Comparison of ENCODE assay signal across 1 cellular context in the genomic region with DNA sequence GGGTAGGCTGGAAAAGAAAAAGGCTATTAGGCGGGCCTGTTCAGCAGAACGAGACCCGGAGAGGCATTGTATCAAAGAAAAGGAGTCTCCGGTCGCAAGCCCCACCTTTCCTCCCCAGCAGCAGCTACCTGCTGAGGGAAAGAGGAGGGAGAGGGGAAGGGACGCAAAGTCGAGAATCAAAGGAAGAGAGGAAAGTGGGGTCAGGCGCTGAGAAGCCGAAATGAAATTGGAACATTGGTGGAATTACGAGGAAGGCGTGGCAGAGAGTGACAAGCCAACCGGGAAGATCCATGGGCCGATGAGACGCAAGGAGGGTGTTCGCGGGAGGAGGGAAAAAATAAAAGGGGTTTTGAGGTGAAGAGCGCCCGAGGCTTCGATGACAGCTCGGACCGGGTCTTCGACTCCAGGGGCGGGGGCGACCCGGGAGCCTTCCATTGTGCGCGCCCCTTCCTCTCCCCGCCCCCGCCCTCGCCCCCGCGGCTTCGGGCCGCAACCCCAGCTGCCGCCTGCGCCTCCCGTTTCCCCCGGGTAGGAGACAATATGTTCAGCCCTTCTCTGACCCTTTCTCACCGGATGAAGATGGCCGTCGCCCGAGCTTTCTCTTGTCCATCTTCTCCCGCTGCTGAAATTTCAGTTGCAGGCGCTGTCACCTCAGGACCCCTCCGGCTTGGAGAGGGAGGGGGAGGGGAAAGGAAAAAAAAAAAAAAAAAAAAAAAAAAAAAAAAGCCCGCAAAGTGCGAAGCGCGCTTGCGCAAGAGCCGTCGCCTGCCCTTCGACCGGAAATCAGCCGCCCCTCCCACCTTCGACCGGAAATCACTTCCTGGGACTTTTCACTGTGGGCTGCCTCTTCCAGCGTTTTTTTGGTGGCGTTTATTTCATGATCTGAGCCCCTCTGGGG.
TF ChIP-seq lines count a peak whose summit lies in the region.

SENP7 (minus strand) TSS at position 692 of the 898 bp plus-strand sequence; CDS start at position 610, 82 bp downstream.

TF ChIP-seq in HepG2, 621 proteins besides CTCF, POLR2A, EP300 and RAD21 (continued from another document and continues in another):
- TF ChIP-seq, protein P1, sequence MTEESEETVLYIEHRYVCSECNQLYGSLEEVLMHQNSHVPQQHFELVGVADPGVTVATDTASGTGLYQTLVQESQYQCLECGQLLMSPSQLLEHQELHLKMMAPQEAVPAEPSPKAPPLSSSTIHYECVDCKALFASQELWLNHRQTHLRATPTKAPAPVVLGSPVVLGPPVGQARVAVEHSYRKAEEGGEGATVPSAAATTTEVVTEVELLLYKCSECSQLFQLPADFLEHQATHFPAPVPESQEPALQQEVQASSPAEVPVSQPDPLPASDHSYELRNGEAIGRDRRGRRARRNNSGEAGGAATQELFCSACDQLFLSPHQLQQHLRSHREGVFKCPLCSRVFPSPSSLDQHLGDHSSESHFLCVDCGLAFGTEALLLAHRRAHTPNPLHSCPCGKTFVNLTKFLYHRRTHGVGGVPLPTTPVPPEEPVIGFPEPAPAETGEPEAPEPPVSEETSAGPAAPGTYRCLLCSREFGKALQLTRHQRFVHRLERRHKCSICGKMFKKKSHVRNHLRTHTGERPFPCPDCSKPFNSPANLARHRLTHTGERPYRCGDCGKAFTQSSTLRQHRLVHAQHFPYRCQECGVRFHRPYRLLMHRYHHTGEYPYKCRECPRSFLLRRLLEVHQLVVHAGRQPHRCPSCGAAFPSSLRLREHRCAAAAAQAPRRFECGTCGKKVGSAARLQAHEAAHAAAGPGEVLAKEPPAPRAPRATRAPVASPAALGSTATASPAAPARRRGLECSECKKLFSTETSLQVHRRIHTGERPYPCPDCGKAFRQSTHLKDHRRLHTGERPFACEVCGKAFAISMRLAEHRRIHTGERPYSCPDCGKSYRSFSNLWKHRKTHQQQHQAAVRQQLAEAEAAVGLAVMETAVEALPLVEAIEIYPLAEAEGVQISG (CRISPR knock-in tag; IDR thresholded peaks at IDR 0.05), result peak; percentile 78
- TF ChIP-seq CSRNP2 (CRISPR knock-in tag; conservative IDR thresholded peaks at IDR 0.05; ENCODE audit: low read depth), result no peak
- TF ChIP-seq HIC2 (CRISPR knock-in tag; IDR thresholded peaks at IDR 0.05; ENCODE audit: low read depth), result no peak
- no peak for TF ChIP-seq SAFB2 (CRISPR knock-in tag; IDR thresholded peaks at IDR 0.05; ENCODE audit: borderline replicate concordance, low read depth)
- TF ChIP-seq MBNL3 (CRISPR knock-in tag; conservative IDR thresholded peaks at IDR 0.05), result no peak
- no peak for TF ChIP-seq ZKSCAN8 (CRISPR knock-in tag; IDR thresholded peaks at IDR 0.05; ENCODE audit: borderline replicate concordance)
- no peak for TF ChIP-seq ZNF563 (CRISPR knock-in tag; IDR thresholded peaks at IDR 0.05)
- TF ChIP-seq SNAPC4 (CRISPR knock-in tag; IDR thresholded peaks at IDR 0.05), result 0 out of 2 replicates have a peak, but pooled peaks have one; percentile 24
- no peak for TF ChIP-seq ZNF713 (CRISPR knock-in tag; IDR thresholded peaks at IDR 0.05)
- no peak for TF ChIP-seq HNF4A (CRISPR knock-in tag; IDR thresholded peaks at IDR 0.05)
- TF ChIP-seq ZNF749 (CRISPR knock-in tag; IDR thresholded peaks at IDR 0.05; ENCODE audit: borderline replicate concordance), result no peak
- no peak for TF ChIP-seq NFYC (CRISPR knock-in tag; IDR thresholded peaks at IDR 0.05)
- TF ChIP-seq ZMAT3 (CRISPR knock-in tag; conservative IDR thresholded peaks at IDR 0.05), result no peak
- TF ChIP-seq, protein P2, sequence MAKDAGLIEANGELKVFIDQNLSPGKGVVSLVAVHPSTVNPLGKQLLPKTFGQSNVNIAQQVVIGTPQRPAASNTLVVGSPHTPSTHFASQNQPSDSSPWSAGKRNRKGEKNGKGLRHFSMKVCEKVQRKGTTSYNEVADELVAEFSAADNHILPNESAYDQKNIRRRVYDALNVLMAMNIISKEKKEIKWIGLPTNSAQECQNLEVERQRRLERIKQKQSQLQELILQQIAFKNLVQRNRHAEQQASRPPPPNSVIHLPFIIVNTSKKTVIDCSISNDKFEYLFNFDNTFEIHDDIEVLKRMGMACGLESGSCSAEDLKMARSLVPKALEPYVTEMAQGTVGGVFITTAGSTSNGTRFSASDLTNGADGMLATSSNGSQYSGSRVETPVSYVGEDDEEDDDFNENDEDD (CRISPR knock-in tag; IDR thresholded peaks at IDR 0.05; ENCODE audit: borderline replicate concordance), result 0 out of 2 replicates have a peak, but pooled peaks have one; percentile 25
- TF ChIP-seq ZNF781 (CRISPR knock-in tag; IDR thresholded peaks at IDR 0.05; ENCODE audit: borderline replicate concordance, not compliant biosample characterization), result peak; percentile 69
- no peak for TF ChIP-seq ZNF550 (CRISPR knock-in tag; IDR thresholded peaks at IDR 0.05; ENCODE audit: borderline replicate concordance)
- TF ChIP-seq CBX5 (CRISPR knock-in tag; IDR thresholded peaks at IDR 0.05; ENCODE audit: borderline replicate concordance), result 0 out of 2 replicates have a peak, but pooled peaks have one; percentile 18
- TF ChIP-seq ZNF143 (CRISPR knock-in tag; IDR thresholded peaks at IDR 0.05), result no peak
- TF ChIP-seq SSRP1 (CRISPR knock-in tag; IDR thresholded peaks at IDR 0.05), result no peak
- TF ChIP-seq, protein P3, sequence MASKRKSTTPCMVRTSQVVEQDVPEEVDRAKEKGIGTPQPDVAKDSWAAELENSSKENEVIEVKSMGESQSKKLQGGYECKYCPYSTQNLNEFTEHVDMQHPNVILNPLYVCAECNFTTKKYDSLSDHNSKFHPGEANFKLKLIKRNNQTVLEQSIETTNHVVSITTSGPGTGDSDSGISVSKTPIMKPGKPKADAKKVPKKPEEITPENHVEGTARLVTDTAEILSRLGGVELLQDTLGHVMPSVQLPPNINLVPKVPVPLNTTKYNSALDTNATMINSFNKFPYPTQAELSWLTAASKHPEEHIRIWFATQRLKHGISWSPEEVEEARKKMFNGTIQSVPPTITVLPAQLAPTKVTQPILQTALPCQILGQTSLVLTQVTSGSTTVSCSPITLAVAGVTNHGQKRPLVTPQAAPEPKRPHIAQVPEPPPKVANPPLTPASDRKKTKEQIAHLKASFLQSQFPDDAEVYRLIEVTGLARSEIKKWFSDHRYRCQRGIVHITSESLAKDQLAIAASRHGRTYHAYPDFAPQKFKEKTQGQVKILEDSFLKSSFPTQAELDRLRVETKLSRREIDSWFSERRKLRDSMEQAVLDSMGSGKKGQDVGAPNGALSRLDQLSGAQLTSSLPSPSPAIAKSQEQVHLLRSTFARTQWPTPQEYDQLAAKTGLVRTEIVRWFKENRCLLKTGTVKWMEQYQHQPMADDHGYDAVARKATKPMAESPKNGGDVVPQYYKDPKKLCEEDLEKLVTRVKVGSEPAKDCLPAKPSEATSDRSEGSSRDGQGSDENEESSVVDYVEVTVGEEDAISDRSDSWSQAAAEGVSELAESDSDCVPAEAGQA (IDR thresholded peaks at IDR 0.05; ENCODE audit: low read depth), result no peak
- TF ChIP-seq, protein P3 (CRISPR knock-in tag; IDR thresholded peaks at IDR 0.05; ENCODE audit: borderline replicate concordance), result no peak; the same call in 1 of the 2 replicates
- no peak for TF ChIP-seq CBFB (CRISPR knock-in tag; IDR thresholded peaks at IDR 0.05)
- TF ChIP-seq, protein P4, sequence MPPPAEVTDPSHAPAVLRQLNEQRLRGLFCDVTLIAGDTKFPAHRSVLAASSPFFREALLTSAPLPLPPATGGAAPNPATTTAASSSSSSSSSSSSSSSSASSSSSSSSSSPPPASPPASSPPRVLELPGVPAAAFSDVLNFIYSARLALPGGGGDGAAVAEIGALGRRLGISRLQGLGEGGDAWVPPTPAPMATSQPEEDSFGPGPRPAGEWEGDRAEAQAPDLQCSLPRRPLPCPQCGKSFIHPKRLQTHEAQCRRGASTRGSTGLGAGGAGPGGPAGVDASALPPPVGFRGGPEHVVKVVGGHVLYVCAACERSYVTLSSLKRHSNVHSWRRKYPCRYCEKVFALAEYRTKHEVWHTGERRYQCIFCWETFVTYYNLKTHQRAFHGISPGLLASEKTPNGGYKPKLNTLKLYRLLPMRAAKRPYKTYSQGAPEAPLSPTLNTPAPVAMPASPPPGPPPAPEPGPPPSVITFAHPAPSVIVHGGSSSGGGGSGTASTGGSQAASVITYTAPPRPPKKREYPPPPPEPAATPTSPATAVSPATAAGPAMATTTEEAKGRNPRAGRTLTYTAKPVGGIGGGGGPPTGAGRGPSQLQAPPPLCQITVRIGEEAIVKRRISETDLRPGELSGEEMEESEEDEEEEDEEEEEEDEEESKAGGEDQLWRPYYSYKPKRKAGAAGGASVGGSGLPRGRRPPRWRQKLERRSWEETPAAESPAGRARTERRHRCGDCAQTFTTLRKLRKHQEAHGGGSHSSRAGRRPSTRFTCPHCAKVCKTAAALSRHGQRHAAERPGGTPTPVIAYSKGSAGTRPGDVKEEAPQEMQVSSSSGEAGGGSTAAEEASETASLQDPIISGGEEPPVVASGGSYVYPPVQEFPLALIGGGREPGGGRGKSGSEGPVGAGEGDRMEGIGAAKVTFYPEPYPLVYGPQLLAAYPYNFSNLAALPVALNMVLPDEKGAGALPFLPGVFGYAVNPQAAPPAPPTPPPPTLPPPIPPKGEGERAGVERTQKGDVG (CRISPR knock-in tag; IDR thresholded peaks at IDR 0.05; ENCODE audit: borderline replicate concordance), result no peak
- no peak for TF ChIP-seq MEIS2 (CRISPR knock-in tag; IDR thresholded peaks at IDR 0.05)
